In genomic region chr19:948842-949496, GRCh38 we compare ENCODE assay signal across 1 cellular context.
TF ChIP-seq lines count a peak whose summit lies in the region.

No MANE protein-coding gene starts in this region.

TF ChIP-seq in HepG2, 621 proteins besides CTCF, POLR2A, EP300 and RAD21:
- TF ChIP-seq FOXK2 (IDR thresholded peaks at IDR 0.05): no peak
- no peak for TF ChIP-seq MEF2D (CRISPR knock-in tag; IDR thresholded peaks at IDR 0.05)
- no peak for TF ChIP-seq ZNF720 (CRISPR knock-in tag; IDR thresholded peaks at IDR 0.05)
- TF ChIP-seq ETS1 (CRISPR knock-in tag; IDR thresholded peaks at IDR 0.05): no peak
- TF ChIP-seq MIER3 (CRISPR knock-in tag; IDR thresholded peaks at IDR 0.05; ENCODE audit: borderline replicate concordance): no peak
- TF ChIP-seq ZBTB33 (CRISPR knock-in tag; IDR thresholded peaks at IDR 0.05): peak; percentile 79
- no peak for TF ChIP-seq ZNF883 (CRISPR knock-in tag; IDR thresholded peaks at IDR 0.05; ENCODE audit: not compliant biosample characterization)
- no peak for TF ChIP-seq XBP1 (CRISPR knock-in tag; IDR thresholded peaks at IDR 0.05)
- peak; percentile 25; the same call in 1 of the 2 replicates for TF ChIP-seq SALL1 (CRISPR knock-in tag; IDR thresholded peaks at IDR 0.05)
- TF ChIP-seq FOXA3 (CRISPR knock-in tag; IDR thresholded peaks at IDR 0.05): no peak
- peak; percentile 47; the same call in 1 of the 2 replicates for TF ChIP-seq ZNF740 (CRISPR knock-in tag; IDR thresholded peaks at IDR 0.05)
- TF ChIP-seq AGO2 (optimal IDR thresholded peaks at IDR 0.05; ENCODE audit: low read depth, low read length): peak; percentile 24
- 0 out of 2 replicates have a peak, but pooled peaks have one; percentile 40 for TF ChIP-seq RBFOX2 (IDR thresholded peaks at IDR 0.05; ENCODE audit: low read depth, low read length)
- no peak for TF ChIP-seq ZNF17 (CRISPR knock-in tag; IDR thresholded peaks at IDR 0.05)
- peak; percentile 18; the same call in 1 of the 2 replicates for TF ChIP-seq ZNF460 (CRISPR knock-in tag; IDR thresholded peaks at IDR 0.05; ENCODE audit: borderline replicate concordance)
- no peak for TF ChIP-seq ZNF253 (CRISPR knock-in tag; IDR thresholded peaks at IDR 0.05; ENCODE audit: borderline replicate concordance)
- TF ChIP-seq HOMEZ (CRISPR knock-in tag; IDR thresholded peaks at IDR 0.05; ENCODE audit: low read depth): no peak
- no peak for TF ChIP-seq YEATS2 (CRISPR knock-in tag; IDR thresholded peaks at IDR 0.05; ENCODE audit: borderline replicate concordance)
- no peak for TF ChIP-seq ZNF766 (CRISPR knock-in tag; IDR thresholded peaks at IDR 0.05; ENCODE audit: borderline replicate concordance)
- no peak for TF ChIP-seq JUNB (CRISPR knock-in tag; IDR thresholded peaks at IDR 0.05; ENCODE audit: borderline replicate concordance)
- TF ChIP-seq NFRKB (IDR thresholded peaks at IDR 0.05): no peak
- TF ChIP-seq JUN (CRISPR knock-in tag; IDR thresholded peaks at IDR 0.05): no peak
- TF ChIP-seq ZNF20 (CRISPR knock-in tag; IDR thresholded peaks at IDR 0.05): no peak
